ENCODE assay signal across 32 cellular contexts in genomic region chr6:4947716-4948115, GRCh38.
"Had no signal": no experiment of that assay in that cellular context is flagged by ENCODE, and none has a peak within 500 bp of the region (broad histone marks: within the 10 kb centered on the region; RNA-seq: fewer than 3 reads in every experiment).

No MANE protein-coding gene starts in this region.

- H3K36me3 ChIP-seq: adrenal gland, breast epithelium had no signal

- H3K27ac Mint-ChIP-seq: activated CD4-positive, alpha-beta T cell treated with anti-CD3 and anti-CD28 coated beads, Interleukin-2, amount 10 ng/mL, durations not matched to agents 24 days and 14 days; activated CD8-positive, alpha-beta T cell treated with anti-CD3 and anti-CD28 coated beads for 36 hours; activated naive CD4-positive, alpha-beta T cell treated with anti-CD3 and anti-CD28 coated beads for 36 hours; activated T-helper 1 cell treated with anti-CD3 and anti-CD28 coated beads, Interleukin-12 subunit alpha, Interleukin-12 subunit beta, Interleukin-2, Interleukin-4 antibody, amounts not matched to agents 30 ng/mL and 10 ng/mL and 1 ng/mL, durations not matched to agents 14 hours and 24 hours and 36 hours had no signal

- H3K4me3 ChIP-seq: adrenal gland, body of pancreas, breast epithelium, K562, PC-9 had no signal

- H3K4me1 ChIP-seq: body of pancreas had no signal

- H3K9me3 ChIP-seq: adrenal gland, body of pancreas, breast epithelium had no signal

- DNase-seq: activated CD4-positive, alpha-beta T cell treated with anti-CD3 and anti-CD28 coated beads, Interleukin-2, amount 10 ng/mL, durations not matched to agents 24 days and 14 days; activated CD4-positive, alpha-beta T cell treated with anti-CD3 and anti-CD28 coated beads, Interleukin-2, amount 50 U/mL, for 4 hours; activated CD8-positive, alpha-beta T cell treated with anti-CD3 and anti-CD28 coated beads for 36 hours; activated gamma-delta T cell treated with Interleukin-2 at 50 U/mL for 16 hours; activated naive CD4-positive, alpha-beta T cell treated with anti-CD3 and anti-CD28 coated beads for 36 hours; activated T-cell treated with anti-CD3 and anti-CD28 coated beads for 4 hours; activated T-cell treated with anti-CD3 and anti-CD28 coated beads, Interleukin-2, amount 50 U/mL, for 4 hours; body of pancreas; NCI-H1092 treated with DMSO at 0.1 percent for 48 hours; NCI-H1417; NCI-H146; NCI-H187; NCI-H2029 treated with DMSO at 0.1 percent for 48 hours; NCI-H2171 treated with DMSO at 0.1 percent for 48 hours; NCI-H2227 treated with DMSO at 0.1 percent for 48 hours; NCI-H446; NCI-H510A treated with DMSO at 0.1 percent for 48 hours; NCI-H748 treated with DMSO at 0.1 percent for 48 hours; NK-92 treated with Interleukin-12 subunit alpha and Interleukin-12 subunit beta, amount 100 ng/mL, for 24 hours; PC-9; SIG-M5; SW 1271; T-helper 1 cell; T-helper 2 cell; T-helper 9 cell; WERI-Rb-1 had no signal

- H3K27me3 Mint-ChIP-seq: activated CD4-positive, alpha-beta T cell treated with anti-CD3 and anti-CD28 coated beads, Interleukin-2, amount 10 ng/mL, durations not matched to agents 24 days and 14 days; activated CD8-positive, alpha-beta T cell treated with anti-CD3 and anti-CD28 coated beads for 36 hours had no signal

- ATAC-seq: activated CD8-positive, alpha-beta T cell treated with anti-CD3 and anti-CD28 coated beads for 36 hours; activated naive CD4-positive, alpha-beta T cell treated with anti-CD3 and anti-CD28 coated beads, Interleukin-2, amount 50 U/mL, for 72 hours; activated T-cell treated with anti-CD3 and anti-CD28 coated beads, Interleukin-2, amount 50 U/mL, for 4 hours; body of pancreas; K562; Right ventricle myocardium inferior had no signal

- H3K4me3 Mint-ChIP-seq: activated CD4-positive, alpha-beta T cell treated with anti-CD3 and anti-CD28 coated beads, Interleukin-2, amount 10 ng/mL, durations not matched to agents 24 days and 14 days; activated CD8-positive, alpha-beta T cell treated with anti-CD3 and anti-CD28 coated beads for 36 hours; activated naive CD4-positive, alpha-beta T cell treated with anti-CD3 and anti-CD28 coated beads for 36 hours; activated T-cell treated with anti-CD3 and anti-CD28 coated beads, Interleukin-2, amount 50 U/mL, for 4 hours; activated T-helper 1 cell treated with anti-CD3 and anti-CD28 coated beads, Interleukin-12 subunit alpha, Interleukin-12 subunit beta, Interleukin-2, Interleukin-4 antibody, amounts not matched to agents 30 ng/mL and 10 ng/mL and 1 ng/mL, durations not matched to agents 14 hours and 24 hours and 36 hours had no signal

- H3K27ac ChIP-seq: adrenal gland, body of pancreas, breast epithelium, PC-9, WERI-Rb-1 had no signal

- H3K9me3 Mint-ChIP-seq: activated CD4-positive, alpha-beta T cell treated with anti-CD3 and anti-CD28 coated beads, Interleukin-2, amount 10 ng/mL, durations not matched to agents 24 days and 14 days; activated CD8-positive, alpha-beta T cell treated with anti-CD3 and anti-CD28 coated beads for 36 hours; activated naive CD4-positive, alpha-beta T cell treated with anti-CD3 and anti-CD28 coated beads for 36 hours; activated naive CD4-positive, alpha-beta T cell treated with anti-CD3 and anti-CD28 coated beads, Interleukin-2, amount 50 U/mL, for 72 hours; activated T-cell treated with anti-CD3 and anti-CD28 coated beads, Interleukin-2, amount 50 U/mL, for 4 hours; activated T-helper 1 cell treated with anti-CD3 and anti-CD28 coated beads, Interleukin-12 subunit alpha, Interleukin-12 subunit beta, Interleukin-2, Interleukin-4 antibody, amounts not matched to agents 30 ng/mL and 10 ng/mL and 1 ng/mL, durations not matched to agents 14 hours and 24 hours and 36 hours had no signal
